Comparison of ENCODE assay signal across 12 cellular contexts in the genomic region with DNA sequence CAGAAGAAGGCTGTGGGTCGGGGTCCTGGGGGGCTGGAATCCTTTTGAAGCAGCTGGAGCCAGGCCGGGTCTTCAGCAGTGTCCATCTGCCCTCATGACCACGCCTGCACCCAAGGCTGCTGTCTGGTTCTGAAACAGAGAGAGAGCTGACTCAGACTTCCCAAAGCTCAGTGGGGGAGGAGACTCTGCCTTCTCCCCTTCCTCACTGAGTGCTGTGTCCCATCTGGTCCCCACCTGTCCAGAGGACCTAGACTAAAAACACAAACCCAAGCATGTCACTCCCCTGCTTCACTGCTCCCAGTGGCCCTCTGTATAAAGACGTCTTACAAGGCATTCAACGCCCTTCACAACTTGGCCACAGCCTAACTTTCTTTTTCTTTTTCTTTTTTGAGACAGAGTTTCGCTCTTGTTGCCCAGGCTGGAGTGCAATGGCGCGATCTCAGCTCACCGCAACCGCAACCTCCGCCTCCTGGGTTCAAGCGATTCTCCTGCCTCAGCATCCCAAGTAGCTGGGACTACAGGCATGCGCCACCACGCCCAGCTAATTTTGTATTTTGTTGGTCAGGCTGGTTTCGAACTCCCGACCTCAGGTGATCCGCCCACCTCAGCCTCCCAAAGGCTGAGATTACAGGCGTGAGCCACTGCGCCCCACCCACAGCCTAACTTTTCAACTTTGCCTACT. TPM values are rescaled to one million over a fixed set of nuclear protein-coding genes. Genes with fewer than 3 reads are reported as not detected.
DNase-seq lines count a peak whose midpoint lies in the region; ATAC-seq and TF ChIP-seq lines count a peak whose summit lies in the region.
"Not testable (repeated sequence)": the region's sequence is repeated elsewhere in the genome, so short reads cannot be mapped to it uniquely, and the experiment has no call there.
"Had no signal": no experiment of that assay in that cellular context is flagged by ENCODE, and none has a peak within 500 bp of the region (broad histone marks: within the 10 kb centered on the region; RNA-seq: fewer than 3 reads in every experiment).

No MANE protein-coding gene starts in this region.

- H3K4me3 ChIP-seq in GM12865 (ENCODE audit: low read depth, low read length); HEK293 (ENCODE audit: low read depth, low read length); osteoblast (ENCODE audit: insufficient read depth, low read length): not testable (repeated sequence)

- not testable (repeated sequence) for H3K9me3 ChIP-seq in HEK293 (ENCODE audit: control insufficient read depth, insufficient read depth, low read depth, low read length); osteoblast (ENCODE audit: low read depth, low read length)

- peak; percentile 18 to 36 for ATAC-seq in activated naive CD4-positive, alpha-beta T cell treated with anti-CD3 and anti-CD28 coated beads, Interleukin-2, amount 50 U/mL, for 72 hours
- ATAC-seq in Right ventricle myocardium inferior = not testable (repeated sequence)

- POLR2A ChIA-PET in HEK293 (lab: Yijun Ruan, JAX); activated CD4-positive, alpha-beta memory T cell treated with anti-CD3 and anti-CD28 coated beads for 36 hours (lab: Charles Lee): not testable (repeated sequence)

- not testable (repeated sequence) for H3K36me3 Mint-ChIP-seq in activated CD4-positive, alpha-beta memory T cell treated with anti-CD3 and anti-CD28 coated beads for 36 hours; activated naive CD4-positive, alpha-beta T cell treated with anti-CD3 and anti-CD28 coated beads, Interleukin-2, amount 50 U/mL, for 72 hours

- H3K27ac Mint-ChIP-seq in activated CD4-positive, alpha-beta memory T cell treated with anti-CD3 and anti-CD28 coated beads for 36 hours; activated naive CD4-positive, alpha-beta T cell treated with anti-CD3 and anti-CD28 coated beads, Interleukin-2, amount 50 U/mL, for 72 hours: not testable (repeated sequence)

- not testable (repeated sequence) for H2AFZ ChIP-seq in osteoblast (ENCODE audit: low read length)

- not testable (repeated sequence) for H3K27me3 Mint-ChIP-seq in activated CD4-positive, alpha-beta memory T cell treated with anti-CD3 and anti-CD28 coated beads for 36 hours

- not testable (repeated sequence) for H3K4me1 ChIP-seq in HEK293 (ENCODE audit: control insufficient read depth, insufficient read depth, low read length); osteoblast (ENCODE audit: insufficient read depth, low read length)

- peaks cover 10% of the 10 kb centered on the region for H3K4me1 Mint-ChIP-seq in activated CD4-positive, alpha-beta memory T cell treated with anti-CD3 and anti-CD28 coated beads for 36 hours (ENCODE audit: low read depth)

- not testable (repeated sequence) for H3K27me3 ChIP-seq in osteoblast (ENCODE audit: insufficient read depth, low read length)

- TF ChIP-seq CTCF in GM12865 (IDR thresholded peaks at IDR 0.05; ENCODE audit: insufficient read depth, low read depth, low read length, missing control alignments); HEK293 (tag by site-specific recombination; IDR thresholded peaks at IDR 0.05); osteoblast (IDR thresholded peaks at IDR 0.05; ENCODE audit: extremely low read depth, low read depth, low read length): not testable (repeated sequence)

- CTCF ChIA-PET in HEK293 (lab: Yijun Ruan, JAX) = interaction anchor here (0.6 to 0.9 kb wide), 3 partner anchors 26 to 481 kb away, joined by 3 to 4 read pairs (median 3); no protein-coding TSS in a partner anchor
- CTCF ChIA-PET in activated CD4-positive, alpha-beta memory T cell treated with anti-CD3 and anti-CD28 coated beads for 36 hours (lab: Charles Lee) = not testable (repeated sequence)

- intact Hi-C loops in activated CD4-positive, alpha-beta memory T cell treated with anti-CD3 and anti-CD28 coated beads for 36 hours (cut with micrococcal nuclease) = loop anchor here (5.0 kb wide), 3 partner anchors 47 to 363 kb away; a partner anchor contains a TSS
- intact Hi-C loops in Right ventricle myocardium inferior (cut with DNase I) = not testable (repeated sequence)

- H3K79me2 ChIP-seq in osteoblast (ENCODE audit: insufficient read depth, low read length) = not testable (repeated sequence)

- H4K20me1 ChIP-seq in osteoblast (ENCODE audit: insufficient read depth, low read length) = not testable (repeated sequence)

- DNase-seq in GM12865 (ENCODE audit: low read depth) (peak; percentile 53), NCI-H524 (lab: John Stamatoyannopoulos, UW) (peak; percentile 67 to 90), RPMI8226 (peak; percentile 84), Right ventricle myocardium inferior (ENCODE audit: missing footprints) (peak; percentile 46), osteoblast (ENCODE audit: insufficient read length, low spot score, missing footprints) (peak; percentile 80)
- DNase-seq in activated CD4-positive, alpha-beta memory T cell treated with anti-CD3 and anti-CD28 coated beads for 36 hours = peak; percentile 24
- DNase-seq in activated naive CD4-positive, alpha-beta T cell treated with anti-CD3 and anti-CD28 coated beads, Interleukin-2, amount 50 U/mL, for 72 hours (ENCODE audit: low spot score in 2 of 2) = not testable (repeated sequence)

- H3K27ac ChIP-seq in HEK293 (ENCODE audit: extremely low read depth, low read depth, low read length); osteoblast (ENCODE audit: low read depth, low read length): not testable (repeated sequence)

- H3K4me2 ChIP-seq in osteoblast (ENCODE audit: insufficient read depth, low read length) = not testable (repeated sequence)

- not testable (repeated sequence) for H3K9me3 Mint-ChIP-seq in activated CD4-positive, alpha-beta memory T cell treated with anti-CD3 and anti-CD28 coated beads for 36 hours; activated naive CD4-positive, alpha-beta T cell treated with anti-CD3 and anti-CD28 coated beads, Interleukin-2, amount 50 U/mL, for 72 hours

- not testable (repeated sequence) for H3K4me3 Mint-ChIP-seq in activated CD4-positive, alpha-beta memory T cell treated with anti-CD3 and anti-CD28 coated beads for 36 hours

- H3K36me3 ChIP-seq in HEK293 (ENCODE audit: control insufficient read depth in 2 of 2, insufficient read depth in 1 of 2, low read length in 2 of 2); osteoblast (ENCODE audit: insufficient read depth, low read length): not testable (repeated sequence)

TF ChIP-seq in HEK293, 187 proteins besides CTCF, POLR2A, EP300 and RAD21:
- TF ChIP-seq EGR2 (tag by site-specific recombination; IDR thresholded peaks at IDR 0.05; ENCODE audit: low read depth) = 0 out of 2 replicates have a peak, but pooled peaks have one; percentile 13

RNA-seq across cellular contexts. Expression of a gene that starts 10.1 kb away (rescaled TPM):
- 1 to 10 TPM; 4.5 to 5.3 TPM for total RNA-seq in activated CD4-positive, alpha-beta memory T cell treated with anti-CD3 and anti-CD28 coated beads for 36 hours
- 1 to 10 TPM; 4.6 to 5.1 TPM for total RNA-seq in activated naive CD4-positive, alpha-beta T cell treated with anti-CD3 and anti-CD28 coated beads, Interleukin-2, amount 50 U/mL, for 72 hours
- total RNA-seq in Right ventricle myocardium inferior (0.41 TPM), osteoblast (1.8 TPM in 2 replicates)

RNA-seq across cellular contexts. Expression of a gene that starts 30.4 kb away (rescaled TPM):
- under 1 TPM in 1 of 2 experiments, not detected in 1; 0.31 TPM for total RNA-seq in activated CD4-positive, alpha-beta memory T cell treated with anti-CD3 and anti-CD28 coated beads for 36 hours
- 1 to 10 TPM in 1 of 2 donors, not detected in 1; 1.2 TPM for total RNA-seq in activated naive CD4-positive, alpha-beta T cell treated with anti-CD3 and anti-CD28 coated beads, Interleukin-2, amount 50 U/mL, for 72 hours
- not detected for total RNA-seq in Right ventricle myocardium inferior
- total RNA-seq in osteoblast = not detected in 2 replicates
- total RNA-seq: A172; CD4-positive, CD25-positive, alpha-beta regulatory T cell had no signal

RNA-seq across cellular contexts. Expression of a gene that starts 30.6 kb away (rescaled TPM):
- total RNA-seq in activated CD4-positive, alpha-beta memory T cell treated with anti-CD3 and anti-CD28 coated beads for 36 hours = not detected
- total RNA-seq in activated naive CD4-positive, alpha-beta T cell treated with anti-CD3 and anti-CD28 coated beads, Interleukin-2, amount 50 U/mL, for 72 hours = not detected
- total RNA-seq in Right ventricle myocardium inferior = not detected
- not detected in 2 replicates for total RNA-seq in osteoblast
- total RNA-seq: A172; CD4-positive, CD25-positive, alpha-beta regulatory T cell; Daoy; G401 had no signal

RNA-seq across cellular contexts. Expression of a gene that starts 47.4 kb away (rescaled TPM):
- total RNA-seq in activated CD4-positive, alpha-beta memory T cell treated with anti-CD3 and anti-CD28 coated beads for 36 hours = 10 to 100 TPM; 25.2 to 25.3 TPM
- 10 to 100 TPM; 14.3 to 30.9 TPM for total RNA-seq in activated naive CD4-positive, alpha-beta T cell treated with anti-CD3 and anti-CD28 coated beads, Interleukin-2, amount 50 U/mL, for 72 hours
- total RNA-seq in Right ventricle myocardium inferior (30.0 TPM), osteoblast (26.1 and 33.6 TPM in 2 replicates)

RNA-seq across cellular contexts. Expression of a gene that starts 50.7 kb away (rescaled TPM):
- total RNA-seq in activated CD4-positive, alpha-beta memory T cell treated with anti-CD3 and anti-CD28 coated beads for 36 hours = under 1 TPM; 0.36 to 0.38 TPM
- total RNA-seq in activated naive CD4-positive, alpha-beta T cell treated with anti-CD3 and anti-CD28 coated beads, Interleukin-2, amount 50 U/mL, for 72 hours = under 1 TPM; 0.05 to 0.54 TPM
- total RNA-seq in Right ventricle myocardium inferior (0.19 TPM), osteoblast (under 0.01 TPM in 1 of 2 replicates, not detected in the other)
- total RNA-seq: A172, Daoy, G401 had no signal
